Comparison of ENCODE assay signal across 8 cellular contexts in the genomic region with DNA sequence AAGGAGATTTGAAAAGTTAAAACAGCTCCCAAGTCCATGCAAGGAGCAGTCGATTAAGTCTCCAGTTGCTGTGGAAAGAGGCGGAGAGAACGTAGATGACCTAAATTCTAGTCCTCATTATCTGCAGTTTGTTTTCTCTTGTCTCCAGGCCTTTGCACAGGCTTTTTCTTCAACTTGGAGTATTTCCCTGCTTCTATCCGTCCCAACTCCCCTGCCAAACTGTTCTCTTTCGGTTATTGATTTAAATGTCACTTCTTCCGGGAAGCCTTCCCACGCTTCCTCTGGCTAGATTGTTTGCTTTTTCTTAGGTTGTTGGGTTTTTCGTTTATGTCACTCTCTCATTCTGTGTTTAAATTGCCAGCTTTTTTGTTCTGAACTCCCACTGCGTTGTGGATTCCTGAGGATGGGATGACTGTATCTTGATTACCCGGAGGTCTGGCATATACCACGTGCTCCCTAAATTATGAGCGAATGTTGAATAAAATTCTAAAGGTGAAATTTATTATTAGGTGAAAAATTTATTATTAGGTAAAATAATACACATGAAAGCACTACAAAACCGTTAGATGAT. TPM values are rescaled to one million over a fixed set of nuclear protein-coding genes. Genes with fewer than 3 reads are reported as not detected.
DNase-seq lines count a peak whose midpoint lies in the region; ATAC-seq lines count a peak whose summit lies in the region.

No MANE protein-coding gene starts in this region.

- peaks cover 2% of the 10 kb centered on the region for H3K27me3 Mint-ChIP-seq in activated T-helper 2 cell treated with anti-CD3 and anti-CD28 coated beads, Interferon-gamma antibody, Interleukin-2, Interleukin-4, amounts not matched to agents 10 μg/mL and 5 μg/mL and 100 μg/mL, durations not matched to agents 14 hours and 24 hours and 36 hours (ENCODE audit: low read depth)

- H3K4me1 ChIP-seq in ACC112 (ENCODE audit: control insufficient read depth, insufficient read depth, low read length, unreplicated experiment): peaks cover 17% of the 10 kb centered on the region

- H3K36me3 Mint-ChIP-seq in activated T-helper 2 cell treated with anti-CD3 and anti-CD28 coated beads, Interferon-gamma antibody, Interleukin-2, Interleukin-4, amounts not matched to agents 10 μg/mL and 5 μg/mL and 100 μg/mL, durations not matched to agents 14 hours and 24 hours and 36 hours (ENCODE audit: low read depth): peaks cover 31% of the 10 kb centered on the region

- peak; percentile 3 for ATAC-seq in GM19328 (IDR thresholded peaks at IDR 0.05; ENCODE audit: unreplicated experiment)
- peak; percentile 9 for ATAC-seq in HG03439 (IDR thresholded peaks at IDR 0.05; ENCODE audit: unreplicated experiment)
- ATAC-seq in left ventricle myocardium superior: peak; percentile 5

- H2AFZ ChIP-seq in ACC112 (ENCODE audit: low read length, unreplicated experiment): peak overlapping the region; percentile 58

- no peak for DNase-seq in activated T-helper 2 cell treated with anti-CD3 and anti-CD28 coated beads, Interferon-gamma antibody, Interleukin-2, Interleukin-4, amounts not matched to agents 10 μg/mL and 5 μg/mL and 100 μg/mL, durations not matched to agents 14 hours and 24 hours and 36 hours (ENCODE audit: low spot score)
- DNase-seq in left ventricle myocardium superior (no peak), middle frontal gyrus (ENCODE audit: extremely low spot score, low spot score) (no peak), NCI-H345 treated with DMSO at 0.1 percent for 48 hours (lab: John Stamatoyannopoulos, UW; ENCODE audit: unreplicated experiment) (no peak)

- no peaks in the 10 kb centered on the region for H3K27me3 ChIP-seq in ACC112 (ENCODE audit: insufficient read depth, low read length)

- H3K79me2 ChIP-seq in ACC112 (ENCODE audit: control insufficient read depth, insufficient read depth, low read length, unreplicated experiment): peaks cover 38% of the 10 kb centered on the region

- peak overlapping the region; percentile 89 for H3K4me3 Mint-ChIP-seq in activated T-helper 2 cell treated with anti-CD3 and anti-CD28 coated beads, Interferon-gamma antibody, Interleukin-2, Interleukin-4, amounts not matched to agents 10 μg/mL and 5 μg/mL and 100 μg/mL, durations not matched to agents 14 hours and 24 hours and 36 hours (ENCODE audit: low read depth)

- H3K4me3 ChIP-seq in ACC112 (ENCODE audit: low read depth, low read length) (peak overlapping the region; percentile 93), skin epidermis (peak overlapping the region; percentile 56 to 86 (median 70))

- H3K4me1 Mint-ChIP-seq in activated T-helper 2 cell treated with anti-CD3 and anti-CD28 coated beads, Interferon-gamma antibody, Interleukin-2, Interleukin-4, amounts not matched to agents 10 μg/mL and 5 μg/mL and 100 μg/mL, durations not matched to agents 14 hours and 24 hours and 36 hours (ENCODE audit: low read depth): peaks cover 38% of the 10 kb centered on the region

- H3K9me3 Mint-ChIP-seq in activated T-helper 2 cell treated with anti-CD3 and anti-CD28 coated beads, Interferon-gamma antibody, Interleukin-2, Interleukin-4, amounts not matched to agents 10 μg/mL and 5 μg/mL and 100 μg/mL, durations not matched to agents 14 hours and 24 hours and 36 hours: no peaks in the 10 kb centered on the region

- H3K36me3 ChIP-seq in ACC112 (ENCODE audit: insufficient read depth, low read length): peaks cover 12% of the 10 kb centered on the region

- peak overlapping the region; percentile 22; the same call in 1 of the 2 replicates for H3K27ac ChIP-seq in ACC112 (ENCODE audit: low read depth, low read length)
- H3K27ac ChIP-seq in skin epidermis: peak overlapping the region in 20 of 21 experiments; percentile 30 to 96 (median 85)

- peak overlapping the region; percentile 88 for H3K27ac Mint-ChIP-seq in activated T-helper 2 cell treated with anti-CD3 and anti-CD28 coated beads, Interferon-gamma antibody, Interleukin-2, Interleukin-4, amounts not matched to agents 10 μg/mL and 5 μg/mL and 100 μg/mL, durations not matched to agents 14 hours and 24 hours and 36 hours

- intact Hi-C loops in activated T-helper 2 cell treated with anti-CD3 and anti-CD28 coated beads, Interferon-gamma antibody, Interleukin-2, Interleukin-4, amounts not matched to agents 10 μg/mL and 5 μg/mL and 100 μg/mL, durations not matched to agents 14 hours and 24 hours and 36 hours (cut with micrococcal nuclease): loop anchor here (1.0 to 10.0 kb wide), 9 partner anchors 18 to 1176 kb away; a partner anchor contains a TSS
- intact Hi-C loops in left ventricle myocardium superior (cut with micrococcal nuclease): loop anchor here (5.0 kb wide), 1 partner anchor 33 kb away; no protein-coding TSS in a partner anchor

RNA-seq across cellular contexts. Expression of a gene that starts 0.5 kb away (rescaled TPM):
- 63.8 and 66.5 TPM in 2 replicates for total RNA-seq in activated T-helper 2 cell treated with anti-CD3 and anti-CD28 coated beads, Interferon-gamma antibody, Interleukin-2, Interleukin-4, amounts not matched to agents 10 μg/mL and 5 μg/mL and 100 μg/mL, durations not matched to agents 14 hours and 24 hours and 36 hours
- 68.0 TPM for total RNA-seq in left ventricle myocardium superior

RNA-seq across cellular contexts. Expression of a gene that starts 1.7 kb away (rescaled TPM):
- 1.8 and 2.1 TPM in 2 replicates for total RNA-seq in activated T-helper 2 cell treated with anti-CD3 and anti-CD28 coated beads, Interferon-gamma antibody, Interleukin-2, Interleukin-4, amounts not matched to agents 10 μg/mL and 5 μg/mL and 100 μg/mL, durations not matched to agents 14 hours and 24 hours and 36 hours
- 5.7 TPM for total RNA-seq in left ventricle myocardium superior

RNA-seq across cellular contexts. Expression of a gene that starts 18.9 kb away (rescaled TPM):
- 48.9 and 49.3 TPM in 2 replicates for total RNA-seq in activated T-helper 2 cell treated with anti-CD3 and anti-CD28 coated beads, Interferon-gamma antibody, Interleukin-2, Interleukin-4, amounts not matched to agents 10 μg/mL and 5 μg/mL and 100 μg/mL, durations not matched to agents 14 hours and 24 hours and 36 hours
- 77.4 TPM for total RNA-seq in left ventricle myocardium superior

RNA-seq across cellular contexts. Expression of a gene that starts 36.1 kb away (rescaled TPM):
- 47.8 and 49.7 TPM in 2 replicates for total RNA-seq in activated T-helper 2 cell treated with anti-CD3 and anti-CD28 coated beads, Interferon-gamma antibody, Interleukin-2, Interleukin-4, amounts not matched to agents 10 μg/mL and 5 μg/mL and 100 μg/mL, durations not matched to agents 14 hours and 24 hours and 36 hours
- total RNA-seq in left ventricle myocardium superior: 12.9 TPM

RNA-seq across cellular contexts. Expression of a gene that starts 57.1 kb away (rescaled TPM):
- total RNA-seq in activated T-helper 2 cell treated with anti-CD3 and anti-CD28 coated beads, Interferon-gamma antibody, Interleukin-2, Interleukin-4, amounts not matched to agents 10 μg/mL and 5 μg/mL and 100 μg/mL, durations not matched to agents 14 hours and 24 hours and 36 hours: not detected in 2 replicates
- 0.30 TPM for total RNA-seq in left ventricle myocardium superior
